ENCODE assay signal across 10 cellular contexts in the genomic region with DNA sequence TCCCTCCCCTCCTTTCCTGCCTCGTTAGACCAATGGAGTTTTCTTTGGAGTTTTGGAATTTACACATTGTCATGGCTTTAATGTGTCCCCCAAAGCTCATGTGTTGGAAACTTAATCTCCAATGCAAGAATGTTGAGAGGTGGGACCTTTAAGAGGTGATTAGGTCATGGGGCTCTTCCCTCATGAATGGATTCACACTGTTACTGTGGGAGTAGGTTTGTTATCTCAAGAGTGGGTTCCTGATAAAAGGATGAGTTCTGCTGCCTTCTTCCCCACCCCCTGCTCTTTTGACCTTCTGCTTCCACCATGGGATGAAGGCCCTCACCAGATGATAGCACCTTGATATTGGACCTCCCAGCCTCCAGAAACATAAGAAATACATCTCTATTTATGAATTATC. TPM values are rescaled to one million over a fixed set of nuclear protein-coding genes. Genes with fewer than 3 reads are reported as not detected.
"Had no signal": no experiment of that assay in that cellular context is flagged by ENCODE, and none has a peak within 500 bp of the region (broad histone marks: within the 10 kb centered on the region; RNA-seq: fewer than 3 reads in every experiment).

No MANE protein-coding gene starts in this region.

- H3K4me3 Mint-ChIP-seq: GM23338, H9, HFFc6 had no signal

- DNase-seq: H9, HCEC 1CT, HFFc6, IMR-90 had no signal

- H3K9me3 Mint-ChIP-seq: GM23338, HFFc6 had no signal

- H3K4me3 ChIP-seq: GM23338, K562 had no signal

- FAIRE-seq: H1, H54, HTR-8/SVneo, K562 had no signal

- H3K4me2 ChIP-seq: GM23338 had no signal

- H2AFZ ChIP-seq: GM23338 had no signal

- H3K27ac Mint-ChIP-seq: GM23338, H9, HFFc6 had no signal

RNA-seq across cellular contexts. Expression of a gene that starts 41.0 kb away (rescaled TPM):
- total RNA-seq: GM23338, H1, HFFc6, HT-29, IMR-90, K562 had no signal
